9 cellular contexts compared by ENCODE assay signal in genomic region chr5:177299711-177300110, GRCh38. TPM values are rescaled to one million over a fixed set of nuclear protein-coding genes. Genes with fewer than 3 reads are reported as not detected.
A peak's percentile ranks its signal among the peaks of the same experiment; 100 is the strongest.
DNase-seq lines count a peak whose midpoint lies in the region; ATAC-seq, FAIRE-seq and TF ChIP-seq lines count a peak whose summit lies in the region.
"Had no signal": no experiment of that assay in that cellular context is flagged by ENCODE, and none has a peak within 500 bp of the region (broad histone marks: within the 10 kb centered on the region; RNA-seq: fewer than 3 reads in every experiment).

No MANE protein-coding gene starts in this region.

- CTCF ChIA-PET in A673 (lab: Charles Lee): no interaction called here

- peaks cover 7% of the 10 kb centered on the region for H3K36me3 ChIP-seq in A673 (ENCODE audit: insufficient read depth, low read length, poor library complexity, severe bottlenecking)
- H3K36me3 ChIP-seq in GM23338 (ENCODE audit: insufficient read depth): peaks cover 20% of the 10 kb centered on the region
- H3K36me3 ChIP-seq in astrocyte (ENCODE audit: insufficient read depth, low read length): peaks cover 35% of the 10 kb centered on the region

- ATAC-seq in GM23338 (no peak), GM18502 (IDR thresholded peaks at IDR 0.05; ENCODE audit: poor library complexity, unreplicated experiment) (no peak), HG02885 (IDR thresholded peaks at IDR 0.05; ENCODE audit: poor library complexity, unreplicated experiment) (no peak)
- ATAC-seq in natural killer cell treated with Interleukin-12 subunit alpha and Interleukin-12 subunit beta and Interleukin-15 and Interleukin-18, amount 100 ng/mL, for 72 hours: no peak

- H3K4me3 Mint-ChIP-seq in GM23338: no peak overlapping the region; the same call in 2 of the 3 replicates
- H3K4me3 Mint-ChIP-seq in astrocyte (ENCODE audit: unreplicated experiment): peak overlapping the region; percentile 35
- peak overlapping the region; percentile 96 for H3K4me3 Mint-ChIP-seq in natural killer cell treated with Interleukin-12 subunit alpha and Interleukin-12 subunit beta and Interleukin-15 and Interleukin-18, amount 100 ng/mL, for 72 hours

- H3K27me3 ChIP-seq in A673 (replicated peaks; ENCODE audit: insufficient read depth, low read depth, low read length, poor library complexity): no peaks in the 10 kb centered on the region
- no peaks in the 10 kb centered on the region for H3K27me3 ChIP-seq in GM23338 (ENCODE audit: insufficient read depth)
- H3K27me3 ChIP-seq in astrocyte (ENCODE audit: insufficient read depth, low read length): no peaks in the 10 kb centered on the region

- H3K9me3 ChIP-seq in A673 (ENCODE audit: low read depth, low read length, poor library complexity, severe bottlenecking) (no peaks in the 10 kb centered on the region), astrocyte (ENCODE audit: insufficient read depth, low read depth, low read length) (no peaks in the 10 kb centered on the region)

- no peak for TF ChIP-seq CTCF in A673 (conservative IDR thresholded peaks at IDR 0.05; ENCODE audit: low read depth, low read length)
- TF ChIP-seq CTCF in GM23338 (conservative IDR thresholded peaks at IDR 0.05; ENCODE audit: low read depth in 2 of 2): no peak
- TF ChIP-seq CTCF in astrocyte (IDR thresholded peaks at IDR 0.05; ENCODE audit: insufficient read depth, low read depth, low read length): no peak

- POLR2A ChIA-PET in A673 (lab: Charles Lee; ENCODE audit: low non-redundant PET): no interaction called here

- H3K9me3 Mint-ChIP-seq in GM23338: no peaks in the 10 kb centered on the region; the same call in 2 of the 3 replicates
- H3K9me3 Mint-ChIP-seq in astrocyte (ENCODE audit: unreplicated experiment): no peaks in the 10 kb centered on the region
- no peaks in the 10 kb centered on the region for H3K9me3 Mint-ChIP-seq in natural killer cell treated with Interleukin-12 subunit alpha and Interleukin-12 subunit beta and Interleukin-15 and Interleukin-18, amount 100 ng/mL, for 72 hours

- H3K27ac Mint-ChIP-seq in GM23338 (peak overlapping the region; percentile 93; the same call in 1 of the 2 replicates), astrocyte (ENCODE audit: unreplicated experiment) (peak overlapping the region; percentile 69)
- peak overlapping the region; percentile 82 to 83 for H3K27ac Mint-ChIP-seq in natural killer cell treated with Interleukin-12 subunit alpha and Interleukin-12 subunit beta and Interleukin-15 and Interleukin-18, amount 100 ng/mL, for 72 hours

- peaks cover 40% of the 10 kb centered on the region for H3K27me3 Mint-ChIP-seq in GM23338 (ENCODE audit: insufficient read depth, low read depth, poor library complexity)
- no peaks in the 10 kb centered on the region for H3K27me3 Mint-ChIP-seq in astrocyte (ENCODE audit: low read depth, unreplicated experiment)
- H3K27me3 Mint-ChIP-seq in natural killer cell treated with Interleukin-12 subunit alpha and Interleukin-12 subunit beta and Interleukin-15 and Interleukin-18, amount 100 ng/mL, for 72 hours: no peaks in the 10 kb centered on the region

- H3K4me3 ChIP-seq in A673 (ENCODE audit: low read depth, low read length, poor library complexity, severe bottlenecking) (no peak overlapping the region), GM23338 (no peak overlapping the region), astrocyte (ENCODE audit: insufficient read depth, low read depth, low read length) (no peak overlapping the region)

- DNase-seq in A673 (ENCODE audit: low spot score) (no peak), GM23338 (ENCODE audit: low spot score) (no peak), astrocyte (ENCODE audit: low read depth) (no peak), NCI-H510A treated with DMSO at 0.1 percent for 48 hours (lab: John Stamatoyannopoulos, UW) (no peak)
- DNase-seq in natural killer cell treated with Interleukin-12 subunit alpha and Interleukin-12 subunit beta and Interleukin-15 and Interleukin-18, amount 100 ng/mL, for 72 hours (ENCODE audit: low spot score): no peak
- DNase-seq in stimulated activated CD4-positive, alpha-beta T cell treated with anti-CD3 and anti-CD28 coated beads, Interleukin-12 subunit alpha, Interleukin-12 subunit beta, amount 100 ng/mL, for 4 hours: no peak
- DNase-seq: NCI-H2171 treated with DMSO at 0.1 percent for 48 hours had no signal

- peaks cover 65% of the 10 kb centered on the region for H3K4me1 Mint-ChIP-seq in GM23338
- H3K4me1 Mint-ChIP-seq in astrocyte (ENCODE audit: low read depth, unreplicated experiment): peaks cover 19% of the 10 kb centered on the region
- peaks cover 60 to 75% of the 10 kb centered on the region in 2 donors for H3K4me1 Mint-ChIP-seq in natural killer cell treated with Interleukin-12 subunit alpha and Interleukin-12 subunit beta and Interleukin-15 and Interleukin-18, amount 100 ng/mL, for 72 hours (ENCODE audit: low read depth in 2 of 2)

- H3K79me2 ChIP-seq in GM23338 (replicated peaks; ENCODE audit: insufficient read depth): peaks cover 13% of the 10 kb centered on the region
- H3K79me2 ChIP-seq in astrocyte (ENCODE audit: insufficient read depth, low read length): peaks cover 38% of the 10 kb centered on the region

- no peak overlapping the region for H2AFZ ChIP-seq in GM23338
- H2AFZ ChIP-seq in astrocyte (ENCODE audit: low read depth, low read length): no peak overlapping the region

- no TSS peak for BruUV-seq in A673 (replicated peaks; lab: Mats Ljungman, UMichigan)

- FAIRE-seq in astrocyte (lab: Jason Lieb, UNC): no peak

- no peaks in the 10 kb centered on the region for H3K9me2 ChIP-seq in GM23338 (ENCODE audit: insufficient read depth)

- H3K27ac ChIP-seq in A673 (ENCODE audit: low read depth, low read length, poor library complexity, severe bottlenecking) (peak overlapping the region; percentile 30), GM23338 (ENCODE audit: low read depth) (peak overlapping the region; percentile 93), astrocyte (ENCODE audit: low read depth, low read length) (no peak overlapping the region)

- peaks cover 27% of the 10 kb centered on the region for H4K20me1 ChIP-seq in GM23338 (replicated peaks; ENCODE audit: insufficient read depth)
- peaks cover 50% of the 10 kb centered on the region for H4K20me1 ChIP-seq in astrocyte (ENCODE audit: insufficient read depth, low read length)

- intact Hi-C loops in A673 (cut with micrococcal nuclease; ENCODE audit: unreplicated experiment): no loop called here

- no peak overlapping the region for H3K9ac ChIP-seq in astrocyte (ENCODE audit: low read length)

- H3K36me3 Mint-ChIP-seq in GM23338 (ENCODE audit: low read depth): peaks cover 61% of the 10 kb centered on the region
- H3K36me3 Mint-ChIP-seq in astrocyte (ENCODE audit: low read depth, unreplicated experiment): peaks cover 25% of the 10 kb centered on the region
- H3K36me3 Mint-ChIP-seq in natural killer cell treated with Interleukin-12 subunit alpha and Interleukin-12 subunit beta and Interleukin-15 and Interleukin-18, amount 100 ng/mL, for 72 hours: no peaks in the 10 kb centered on the region

- peaks cover 34% of the 10 kb centered on the region for H3F3A ChIP-seq in GM23338 (replicated peaks; ENCODE audit: low read depth)

- H3K4me2 ChIP-seq in GM23338 (peak overlapping the region; percentile 25; the same call in 1 of the 2 replicates), astrocyte (ENCODE audit: low read length) (no peak overlapping the region)

- peaks cover 10% of the 10 kb centered on the region for H3K4me1 ChIP-seq in A673 (ENCODE audit: insufficient read depth, low read length, poor library complexity, severe bottlenecking)
- peaks cover 34% of the 10 kb centered on the region for H3K4me1 ChIP-seq in GM23338 (ENCODE audit: insufficient read depth)
- peaks cover 29% of the 10 kb centered on the region for H3K4me1 ChIP-seq in astrocyte (ENCODE audit: insufficient read depth, low read length)

TF ChIP-seq in GM23338, 12 proteins besides CTCF, POLR2A, EP300 and RAD21 (continues in another document):
- TF ChIP-seq ZNF331 (CRISPR knock-in tag; IDR thresholded peaks at IDR 0.05; ENCODE audit: low read depth): no peak
- no peak for TF ChIP-seq EZH2 (IDR thresholded peaks at IDR 0.05; ENCODE audit: low read depth, unreplicated experiment)
- TF ChIP-seq STAT1 (IDR thresholded peaks at IDR 0.05; ENCODE audit: unreplicated experiment): no peak

RNA-seq across cellular contexts. Expression of gene RAB24, which starts 3.8 kb away (rescaled TPM):
- total RNA-seq in A673 (2021) (16.0 and 19.2 TPM in 2 replicates), astrocyte (31.7 and 36.4 TPM in 2 replicates)
- 24.8 and 27.1 TPM in 2 replicates for total RNA-seq in GM23338 (2014; rRNA removed; shearing (Covaris generic))
- 26.1 and 27.7 TPM in 2 replicates for polyA plus RNA-seq in GM23338 (2016; fragmentation: Nextera tagmentation; extraction: Ambion mirVana)
- total RNA-seq in natural killer cell treated with Interleukin-12 subunit alpha and Interleukin-12 subunit beta and Interleukin-15 and Interleukin-18, amount 100 ng/mL, for 72 hours: 10 to 100 TPM; 44.2 to 49.8 TPM

RNA-seq across cellular contexts. Expression of gene PRELID1, which starts 3.9 kb away (rescaled TPM):
- total RNA-seq in A673 (2021): 169 and 194 TPM in 2 replicates
- total RNA-seq in GM23338 (2014; rRNA removed; shearing (Covaris generic)): 271 and 328 TPM in 2 replicates
- polyA plus RNA-seq in GM23338 (2016; fragmentation: Nextera tagmentation; extraction: Ambion mirVana): 349 and 359 TPM in 2 replicates
- total RNA-seq in astrocyte: 178 and 196 TPM in 2 replicates
- 100 to 1,000 TPM; 310 to 360 TPM for total RNA-seq in natural killer cell treated with Interleukin-12 subunit alpha and Interleukin-12 subunit beta and Interleukin-15 and Interleukin-18, amount 100 ng/mL, for 72 hours

RNA-seq across cellular contexts. Expression of gene MXD3, which starts 12.0 kb away (rescaled TPM):
- total RNA-seq in A673 (2021) (15.1 and 19.4 TPM in 2 replicates), astrocyte (2.3 and 2.8 TPM in 2 replicates)
- total RNA-seq in GM23338 (2014; rRNA removed; shearing (Covaris generic)): 11.6 and 13.0 TPM in 2 replicates
- polyA plus RNA-seq in GM23338 (2016; fragmentation: Nextera tagmentation; extraction: Ambion mirVana): 8.4 and 9.9 TPM in 2 replicates
- total RNA-seq in natural killer cell treated with Interleukin-12 subunit alpha and Interleukin-12 subunit beta and Interleukin-15 and Interleukin-18, amount 100 ng/mL, for 72 hours: 10 to 100 TPM; 15.0 to 24.8 TPM

RNA-seq across cellular contexts. Expression of gene LMAN2, which starts 51.8 kb away (rescaled TPM):
- total RNA-seq in A673 (2021) (97.7 and 98.4 TPM in 2 replicates), astrocyte (103 and 106 TPM in 2 replicates)
- total RNA-seq in GM23338 (2014; rRNA removed; shearing (Covaris generic)): 220 and 227 TPM in 2 replicates
- 145 and 153 TPM in 2 replicates for polyA plus RNA-seq in GM23338 (2016; fragmentation: Nextera tagmentation; extraction: Ambion mirVana)
- total RNA-seq in natural killer cell treated with Interleukin-12 subunit alpha and Interleukin-12 subunit beta and Interleukin-15 and Interleukin-18, amount 100 ng/mL, for 72 hours: 100 to 1,000 TPM; 136 to 150 TPM

RNA-seq across cellular contexts. Expression of gene RGS14, which starts 58.0 kb away (rescaled TPM):
- total RNA-seq in A673 (2021) (3.1 and 6.5 TPM in 2 replicates), astrocyte (7.8 and 11.3 TPM in 2 replicates)
- total RNA-seq in GM23338 (2014; rRNA removed; shearing (Covaris generic)): 37.9 and 39.3 TPM in 2 replicates
- 23.5 and 24.8 TPM in 2 replicates for polyA plus RNA-seq in GM23338 (2016; fragmentation: Nextera tagmentation; extraction: Ambion mirVana)
- total RNA-seq in natural killer cell treated with Interleukin-12 subunit alpha and Interleukin-12 subunit beta and Interleukin-15 and Interleukin-18, amount 100 ng/mL, for 72 hours: 10 to 100 TPM; 26.5 to 45.4 TPM
